ENCODE assay signal across 11 cellular contexts in genomic region chr19:10228393-10228792, GRCh38. TPM values are rescaled to one million over a fixed set of nuclear protein-coding genes. Genes with fewer than 3 reads are reported as not detected.
DNase-seq lines count a peak whose midpoint lies in the region; ATAC-seq, FAIRE-seq and TF ChIP-seq lines count a peak whose summit lies in the region.
"Had no signal": no experiment of that assay in that cellular context is flagged by ENCODE, and none has a peak within 500 bp of the region (broad histone marks: within the 10 kb centered on the region; RNA-seq: fewer than 3 reads in every experiment).

No MANE protein-coding gene starts in this region.

- no peak for TF ChIP-seq POLR2A in testis (IDR thresholded peaks at IDR 0.05)
- TF ChIP-seq POLR2A in GM18505 (IDR thresholded peaks at IDR 0.05; ENCODE audit: borderline replicate concordance, extremely low read depth, insufficient read depth, insufficient read length): no peak

- no peak for ATAC-seq in GM18505 (IDR thresholded peaks at IDR 0.05; ENCODE audit: unreplicated experiment)
- ATAC-seq in stimulated activated naive CD8-positive, alpha-beta T cell treated with anti-CD3 and anti-CD28 coated beads, Interleukin-15, Interleukin-2, amounts not matched to agents 100 U/mL and 50 U/mL, for 24 hours: no peak

- POLR2A ChIA-PET in OCI-LY7 (lab: Charles Lee): interaction anchor here (1.0 kb wide), 2 partner anchors 8 to 14 kb away, joined by 4 read pairs; no protein-coding TSS in a partner anchor

- DNase-seq in GM18507 (ENCODE audit: extremely low spot score, insufficient read length, low read depth) (no peak), OCI-LY7 (ENCODE audit: low spot score) (peak; percentile 54), hepatocyte (ENCODE audit: low spot score) (no peak), testis (no peak), HK-2 (ENCODE audit: unreplicated experiment) (no peak)
- no peak for DNase-seq in stimulated activated naive CD8-positive, alpha-beta T cell treated with anti-CD3 and anti-CD28 coated beads, Interleukin-15, Interleukin-2, amounts not matched to agents 100 U/mL and 50 U/mL, for 24 hours
- DNase-seq: NCI-H526 treated with DMSO at 0.1 percent for 48 hours had no signal

- H3K9me2 ChIP-seq in OCI-LY7 (ENCODE audit: insufficient read depth, low read length) (no peaks in the 10 kb centered on the region), hepatocyte (replicated peaks; ENCODE audit: insufficient read depth) (no peaks in the 10 kb centered on the region)

- intact Hi-C loops in OCI-LY7 (cut with micrococcal nuclease; ENCODE audit: unreplicated experiment) (no loop called here), testis (cut with DNase I; ENCODE audit: low total_unique reads) (no loop called here)

- H3K27ac ChIP-seq in OCI-LY7 (ENCODE audit: low read depth, low read length, poor library complexity, severe bottlenecking) (peak overlapping the region; percentile 95), hepatocyte (peak overlapping the region; percentile 98), testis (peak overlapping the region; percentile 13 to 87)
- H3K27ac ChIP-seq: cardiac muscle cell had no signal

- 88% methylated on average over 5 of the region's 5 CpGs for WGBS in hepatocyte (ENCODE audit: low lambda C conversion rate, missing lambda C conversion rate)
- 83 to 85% methylated on average over 5 of the region's 5 CpGs for WGBS in testis, 2 donors

- H3K79me2 ChIP-seq in OCI-LY7 (ENCODE audit: insufficient read depth, low read depth, low read length) (peaks cover 92% of the 10 kb centered on the region), hepatocyte (peaks cover 68% of the 10 kb centered on the region)

- peak; percentile 35 for FAIRE-seq in GM18507 (lab: Jason Lieb, UNC)

- no TSS peak for BruUV-seq in OCI-LY7 (replicated peaks; lab: Mats Ljungman, UMichigan)

- H3K4me3 ChIP-seq in OCI-LY7 (ENCODE audit: low read depth, low read length, poor library complexity, severe bottlenecking) (peak overlapping the region; percentile 95), hepatocyte (no peak overlapping the region), testis (no peak overlapping the region)
- H3K4me3 ChIP-seq: cardiac muscle cell had no signal

- H3K36me3 ChIP-seq in OCI-LY7 (ENCODE audit: insufficient read depth, low read length): peaks cover 64% of the 10 kb centered on the region
- H3K36me3 ChIP-seq in hepatocyte (replicated peaks; ENCODE audit: insufficient read depth, low read depth): no peaks in the 10 kb centered on the region
- no peaks in the 10 kb centered on the region for H3K36me3 ChIP-seq in testis (ENCODE audit: low read depth, missing control alignments)
- H3K36me3 ChIP-seq: cardiac muscle cell had no signal

- no peak overlapping the region for H2AFZ ChIP-seq in OCI-LY7 (ENCODE audit: low read length)
- no peak overlapping the region for H2AFZ ChIP-seq in hepatocyte

- CTCF ChIA-PET in OCI-LY7 (lab: Charles Lee; ENCODE audit: unreplicated experiment): interaction anchor here (1.6 to 1.8 kb wide), 2 partner anchors 16 to 21 kb away, joined by 4 to 6 read pairs; no protein-coding TSS in a partner anchor

- TF ChIP-seq CTCF in OCI-LY7 (conservative IDR thresholded peaks at IDR 0.05; ENCODE audit: low read length) (no peak), hepatocyte (IDR thresholded peaks at IDR 0.05; ENCODE audit: poor library complexity) (no peak), testis (IDR thresholded peaks at IDR 0.05) (no peak)

- H3K9me3 ChIP-seq in OCI-LY7 (ENCODE audit: low read length): no peaks in the 10 kb centered on the region
- no peaks in the 10 kb centered on the region for H3K9me3 ChIP-seq in hepatocyte (ENCODE audit: low read depth)
- H3K9me3 ChIP-seq in testis: no peaks in the 10 kb centered on the region
- H3K9me3 ChIP-seq: Caco-2 had no signal

- H3K27me3 ChIP-seq in hepatocyte (no peaks in the 10 kb centered on the region), testis (no peaks in the 10 kb centered on the region)
- H3K27me3 ChIP-seq: cardiac muscle cell had no signal

- H3K4me1 ChIP-seq in OCI-LY7 (ENCODE audit: insufficient read depth, low read length, poor library complexity, severe bottlenecking) (peaks cover 82% of the 10 kb centered on the region), hepatocyte (ENCODE audit: insufficient read depth) (peaks cover 10% of the 10 kb centered on the region), testis (peaks cover 36% of the 10 kb centered on the region)

- H3K4me2 ChIP-seq in OCI-LY7 (ENCODE audit: low read length) (peak overlapping the region; percentile 95), hepatocyte (peak overlapping the region; percentile 86)

- H4K20me1 ChIP-seq in OCI-LY7 (ENCODE audit: insufficient read depth, low read length) (no peaks in the 10 kb centered on the region), hepatocyte (ENCODE audit: insufficient read depth, poor library complexity, severe bottlenecking) (no peaks in the 10 kb centered on the region)

RNA-seq across cellular contexts. Expression of gene S1PR2, which starts 2.7 kb away (rescaled TPM):
- total RNA-seq in OCI-LY7 (2014; rRNA removed; shearing (Covaris generic)): 27.0 and 27.8 TPM in 2 replicates
- 51.6 and 64.5 TPM in 2 replicates for total RNA-seq in OCI-LY7 (2022)
- 14.9 and 16.1 TPM in 2 replicates for total RNA-seq in hepatocyte
- polyA plus RNA-seq in hepatocyte: 8.6 and 11.4 TPM in 2 replicates
- total RNA-seq in testis: 10 to 100 TPM in 1 of 2 donors, 1 to 10 TPM in 1; 8.7 to 13.7 TPM
- polyA plus RNA-seq in testis (ENCODE audit: insufficient read depth, low read depth, low replicate concordance): 11.9 TPM

RNA-seq across cellular contexts. Expression of gene MRPL4, which starts 23.6 kb away (rescaled TPM):
- 134 and 148 TPM in 2 replicates for total RNA-seq in OCI-LY7 (2014; rRNA removed; shearing (Covaris generic))
- total RNA-seq in OCI-LY7 (2022) (132 and 155 TPM in 2 replicates), hepatocyte (40.1 and 43.7 TPM in 2 replicates), testis (10 to 100 TPM; 63.5 to 91.8 TPM)
- polyA plus RNA-seq in hepatocyte (51.4 and 64.1 TPM in 2 replicates), testis (ENCODE audit: insufficient read depth, low read depth, low replicate concordance) (53.3 TPM)

RNA-seq across cellular contexts. Expression of gene DNMT1, which starts 33.6 kb away (rescaled TPM):
- 329 and 365 TPM in 2 replicates for total RNA-seq in OCI-LY7 (2014; rRNA removed; shearing (Covaris generic))
- 680 and 699 TPM in 2 replicates for total RNA-seq in OCI-LY7 (2022)
- 35.2 and 55.2 TPM in 2 replicates for total RNA-seq in hepatocyte
- polyA plus RNA-seq in hepatocyte: 62.3 and 63.5 TPM in 2 replicates
- 100 to 1,000 TPM; 103 to 145 TPM for total RNA-seq in testis
- 96.5 TPM for polyA plus RNA-seq in testis (ENCODE audit: insufficient read depth, low read depth, low replicate concordance)

RNA-seq across cellular contexts. Expression of gene ICAM1, which starts 42.5 kb away (rescaled TPM):
- 12.0 and 15.8 TPM in 2 replicates for total RNA-seq in OCI-LY7 (2014; rRNA removed; shearing (Covaris generic))
- 13.4 and 13.5 TPM in 2 replicates for total RNA-seq in OCI-LY7 (2022)
- total RNA-seq in hepatocyte: 19.9 and 25.6 TPM in 2 replicates
- polyA plus RNA-seq in hepatocyte: 19.6 and 25.2 TPM in 2 replicates
- 10 to 100 TPM; 10.1 to 18.0 TPM for total RNA-seq in testis
- 14.3 TPM for polyA plus RNA-seq in testis (ENCODE audit: insufficient read depth, low read depth, low replicate concordance)

RNA-seq across cellular contexts. Expression of gene ICAM4, which starts 58.4 kb away (rescaled TPM):
- not detected in 2 replicates for total RNA-seq in OCI-LY7 (2014; rRNA removed; shearing (Covaris generic))
- 0.38 and 0.53 TPM in 2 replicates for total RNA-seq in OCI-LY7 (2022)
- 4.5 and 7.9 TPM in 2 replicates for total RNA-seq in hepatocyte
- polyA plus RNA-seq in hepatocyte: 1.6 and 5.6 TPM in 2 replicates
- under 1 TPM; 0.25 to 0.47 TPM for total RNA-seq in testis
- 0.28 TPM for polyA plus RNA-seq in testis (ENCODE audit: insufficient read depth, low read depth, low replicate concordance)
- total RNA-seq: epithelial cell of proximal tubule had no signal
